ENCODE assay signal across 8 cellular contexts in the genomic region with DNA sequence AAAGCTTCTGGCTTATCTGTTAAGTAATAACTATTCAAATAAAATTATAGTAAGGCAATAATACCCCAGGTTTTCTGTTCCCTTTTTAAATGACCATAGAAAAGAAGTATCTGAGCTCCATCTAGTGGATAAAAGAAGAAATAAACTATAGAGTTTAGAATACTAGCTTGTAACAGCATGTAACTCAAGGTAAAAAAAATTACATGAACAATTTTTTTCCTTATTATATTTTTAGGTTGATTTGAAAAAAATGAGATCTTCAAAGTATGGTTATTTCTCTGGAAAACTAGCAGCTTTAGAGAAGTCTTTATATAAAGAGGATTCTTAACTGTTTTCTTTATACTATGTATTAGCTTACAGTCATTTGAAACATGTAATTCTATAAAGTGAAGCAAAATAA. TPM values are rescaled to one million over a fixed set of nuclear protein-coding genes. Genes with fewer than 3 reads are reported as not detected.
DNase-seq lines count a peak whose midpoint lies in the region; ATAC-seq and TF ChIP-seq lines count a peak whose summit lies in the region.

No MANE protein-coding gene starts in this region.

- no peaks in the 10 kb centered on the region for H3K4me1 ChIP-seq in ovary (ENCODE audit: insufficient read depth)

- TF ChIP-seq POLR2A in ovary (IDR thresholded peaks at IDR 0.05), result no peak

- peak in 1 of 3 donors; percentile 26 for TF ChIP-seq CTCF in ovary (IDR thresholded peaks at IDR 0.05)

- H3K36me3 Mint-ChIP-seq in memory B cell, result no peaks in the 10 kb centered on the region
- no peaks in the 10 kb centered on the region for H3K36me3 Mint-ChIP-seq in activated naive CD4-positive, alpha-beta T cell treated with anti-CD3 and anti-CD28 coated beads, Interleukin-2, amount 10 ng/mL, durations not matched to agents 7 days and 5 days

- H3K27ac Mint-ChIP-seq in memory B cell, result no peak overlapping the region
- no peak overlapping the region for H3K27ac Mint-ChIP-seq in activated naive CD4-positive, alpha-beta T cell treated with anti-CD3 and anti-CD28 coated beads, Interleukin-2, amount 10 ng/mL, durations not matched to agents 7 days and 5 days

- no peak overlapping the region for H3K4me3 Mint-ChIP-seq in memory B cell
- no peak overlapping the region for H3K4me3 Mint-ChIP-seq in activated naive CD4-positive, alpha-beta T cell treated with anti-CD3 and anti-CD28 coated beads, Interleukin-2, amount 10 ng/mL, durations not matched to agents 7 days and 5 days

- H3K36me3 ChIP-seq in ovary, result no peaks in the 10 kb centered on the region

- peak; percentile 30 for DNase-seq in COR-L47 (lab: John Stamatoyannopoulos, UW)
- DNase-seq in NCI-H526 treated with DMSO at 0.1 percent for 48 hours (lab: John Stamatoyannopoulos, UW), result peak; percentile 53
- peak; percentile 25 for DNase-seq in central memory CD4-positive, alpha-beta T cell
- peak in 1 of 2 donors; percentile 4 for DNase-seq in memory B cell (ENCODE audit: low spot score in 2 of 2)
- no peak for DNase-seq in ovary
- DNase-seq in activated naive CD4-positive, alpha-beta T cell treated with anti-CD3 and anti-CD28 coated beads, Interleukin-2, amount 10 ng/mL, durations not matched to agents 7 days and 5 days, result no peak

- H3K27me3 Mint-ChIP-seq in memory B cell, result peaks cover 5% of the 10 kb centered on the region
- no peaks in the 10 kb centered on the region for H3K27me3 Mint-ChIP-seq in activated naive CD4-positive, alpha-beta T cell treated with anti-CD3 and anti-CD28 coated beads, Interleukin-2, amount 10 ng/mL, durations not matched to agents 7 days and 5 days

- CTCF ChIA-PET in activated naive CD4-positive, alpha-beta T cell treated with anti-CD3 and anti-CD28 coated beads, Interleukin-2, amount 10 ng/mL, durations not matched to agents 7 days and 5 days (lab: Charles Lee), result interaction anchor here (0.6 to 4.3 kb wide), 29 partner anchors 8 to 795 kb away, joined by 3 to 45 read pairs (median 4); no protein-coding TSS in a partner anchor

- no peaks in the 10 kb centered on the region for H3K27me3 ChIP-seq in ovary

- H3K27ac ChIP-seq in ovary, result no peak overlapping the region

- H3K4me3 ChIP-seq in ovary, result no peak overlapping the region

- H3K4me1 Mint-ChIP-seq in memory B cell, result no peaks in the 10 kb centered on the region
- no peaks in the 10 kb centered on the region for H3K4me1 Mint-ChIP-seq in activated naive CD4-positive, alpha-beta T cell treated with anti-CD3 and anti-CD28 coated beads, Interleukin-2, amount 10 ng/mL, durations not matched to agents 7 days and 5 days

- no peaks in the 10 kb centered on the region for H3K9me3 Mint-ChIP-seq in memory B cell
- no peaks in the 10 kb centered on the region for H3K9me3 Mint-ChIP-seq in activated naive CD4-positive, alpha-beta T cell treated with anti-CD3 and anti-CD28 coated beads, Interleukin-2, amount 10 ng/mL, durations not matched to agents 7 days and 5 days

- TF ChIP-seq EP300 in ovary (IDR thresholded peaks at IDR 0.05), result no peak

- peak; percentile 62 for ATAC-seq in GM19467 (IDR thresholded peaks at IDR 0.05; ENCODE audit: unreplicated experiment)
- ATAC-seq in HG03520 (IDR thresholded peaks at IDR 0.05; ENCODE audit: unreplicated experiment), result peak; percentile 78
- peak; percentile 75 for ATAC-seq in memory B cell (ENCODE audit: low read depth)

- no peaks in the 10 kb centered on the region for H3K9me3 ChIP-seq in ovary

- intact Hi-C loops in ovary (cut with DNase I), result no loop called here

RNA-seq across cellular contexts. Expression of a gene that starts 58.1 kb away (rescaled TPM):
- 100 to 1,000 TPM in 5 of 7 donors, 10 to 100 TPM in 2; 78.7 to 122 (median 109) TPM for total RNA-seq in ovary
- polyA plus RNA-seq in ovary, result 10 to 100 TPM; 59.9 to 66.3 TPM

Comparison
In these comparisons a context has a peak if more than half of its experiments do, and no peak if none do; other contexts are left out.
1. DNase-seq: peak in COR-L47 (single experiment), NCI-H526 treated with DMSO at 0.1 percent for 48 hours (single experiment) and central memory CD4-positive, alpha-beta T cell (single experiment); none in ovary (0 of 5) and activated naive CD4-positive, alpha-beta T cell treated with anti-CD3 and anti-CD28 coated beads, Interleukin-2, amount 10 ng/mL, durations not matched to agents 7 days and 5 days (single experiment).
2. Peak in every context shown above with its lines, with median percentiles within 50 percentile points of each other: ATAC-seq.